Comparison of ENCODE assay signal across 15 cellular contexts in the genomic region with DNA sequence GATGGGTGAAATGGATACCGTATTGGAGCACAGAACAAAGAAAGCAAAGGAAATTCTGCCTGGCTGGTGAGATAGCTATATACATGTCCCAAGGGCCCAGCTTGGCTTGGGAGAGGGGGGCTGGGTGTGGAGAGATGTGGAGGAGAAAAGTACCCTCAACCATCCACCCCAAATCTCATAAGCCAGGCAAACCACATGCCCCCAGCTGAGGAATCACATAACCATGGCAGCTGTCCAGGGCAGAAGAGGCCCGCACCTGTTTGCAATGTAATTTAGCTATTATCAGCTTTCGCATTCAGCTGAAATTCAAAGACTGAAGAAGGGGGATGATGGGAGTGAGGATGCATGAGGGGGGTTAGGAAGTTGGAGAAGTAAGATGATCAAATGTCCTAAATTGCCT.
"Had no signal": no experiment of that assay in that cellular context is flagged by ENCODE, and none has a peak within 500 bp of the region (broad histone marks: within the 10 kb centered on the region; RNA-seq: fewer than 3 reads in every experiment).

No MANE protein-coding gene starts in this region.

- H3K4me1 ChIP-seq: body of pancreas had no signal

- DNase-seq: activated CD4-positive, alpha-beta T cell treated with anti-CD3 and anti-CD28 coated beads for 36 hours; activated CD8-positive, alpha-beta memory T cell treated with anti-CD3 and anti-CD28 coated beads, Interleukin-2, amount 50 U/mL, for 4 hours; activated CD8-positive, alpha-beta T cell treated with anti-CD3 and anti-CD28 coated beads for 36 hours; activated naive CD4-positive, alpha-beta T cell treated with anti-CD3 and anti-CD28 coated beads, Interleukin-2, amount 50 U/mL, for 16 hours; amniotic stem cell; body of pancreas; central memory CD4-positive, alpha-beta T cell; effector memory CD4-positive, alpha-beta T cell; left ventricle myocardium superior; mesenchymal stem cell; stimulated activated CD4-positive, alpha-beta T cell treated with anti-CD3 and anti-CD28 coated beads, Interleukin-2, amount 100 ng/mL, for 24 hours; stimulated activated naive B cell treated with anti-CD40 and anti-IgM and Interleukin-4, amounts not matched to agents 10 μg/mL and 1 μg/mL and 100 μg/mL, for 72 hours; trophoblast cell had no signal

- ATAC-seq: activated CD4-positive, alpha-beta T cell treated with anti-CD3 and anti-CD28 coated beads for 36 hours; activated CD8-positive, alpha-beta T cell treated with anti-CD3 and anti-CD28 coated beads for 36 hours; body of pancreas; left ventricle myocardium superior; sciatic nerve; stimulated activated naive B cell treated with anti-CD40 and anti-IgM and Interleukin-4, amounts not matched to agents 10 μg/mL and 1 μg/mL and 100 μg/mL, for 72 hours had no signal

- H3K9me3 ChIP-seq: body of pancreas had no signal

- H3K4me3 ChIP-seq: body of pancreas had no signal

- H3K27ac ChIP-seq: body of pancreas, VCaP had no signal
